Comparison of ENCODE assay signal across 8 cellular contexts in genomic region chr15:101006931-101007687, GRCh38.
DNase-seq lines count a peak whose midpoint lies in the region; ATAC-seq and TF ChIP-seq lines count a peak whose summit lies in the region.

No MANE protein-coding gene starts in this region.

- H3K4me1 ChIP-seq in iPS-18a (ENCODE audit: control insufficient read depth, low read depth, low read length) (peaks cover 10% of the 10 kb centered on the region), skeletal muscle satellite cell (ENCODE audit: control insufficient read depth, insufficient read depth, low read length) (peaks cover 11% of the 10 kb centered on the region)

- no peaks in the 10 kb centered on the region for H3K36me3 ChIP-seq in brain microvascular endothelial cell (replicated peaks)
- H3K36me3 ChIP-seq in iPS-18a (ENCODE audit: control insufficient read depth, low read depth, low read length) = no peaks in the 10 kb centered on the region
- H3K36me3 ChIP-seq in skeletal muscle satellite cell (ENCODE audit: insufficient read depth, low read length) = no peaks in the 10 kb centered on the region

- H3K27ac ChIP-seq in brain microvascular endothelial cell (no peak overlapping the region), iPS-18a (ENCODE audit: low read length) (no peak overlapping the region)

- H3K9me3 ChIP-seq in iPS-18a (ENCODE audit: control insufficient read depth, low read depth, low read length) = no peaks in the 10 kb centered on the region
- H3K9me3 ChIP-seq in skeletal muscle satellite cell (replicated peaks; ENCODE audit: low read length) = peaks cover 3% of the 10 kb centered on the region

- H3K4me3 ChIP-seq in HFF-Myc (replicated peaks; ENCODE audit: low read depth, low read length) (no peak overlapping the region), brain microvascular endothelial cell (ENCODE audit: low read depth, low read length) (no peak overlapping the region), iPS-18a (ENCODE audit: low read length) (peak overlapping the region; percentile 59), skeletal muscle satellite cell (ENCODE audit: low read length) (no peak overlapping the region)

- no peaks in the 10 kb centered on the region for H3K27me3 ChIP-seq in brain microvascular endothelial cell (replicated peaks)
- H3K27me3 ChIP-seq in iPS-18a (ENCODE audit: control insufficient read depth, insufficient read depth, low read length) = peaks cover 13% of the 10 kb centered on the region
- H3K27me3 ChIP-seq in skeletal muscle satellite cell (ENCODE audit: control insufficient read depth, insufficient read depth, low read length) = no peaks in the 10 kb centered on the region

- in situ Hi-C loops in brain microvascular endothelial cell (cut with HindIII; ENCODE audit: low pct_ligation_motif_present, low sequenced_read_pairs) = no loop called here

- TF ChIP-seq CTCF in HFF-Myc (IDR thresholded peaks at IDR 0.05; ENCODE audit: low read depth, low read length, missing control alignments) (peak; percentile 89), brain microvascular endothelial cell (IDR thresholded peaks at IDR 0.05; ENCODE audit: low read depth, low read length, missing control alignments) (peak; percentile 91)

- H3K9ac ChIP-seq in iPS-18a (ENCODE audit: low read length) (no peak overlapping the region), skeletal muscle satellite cell (ENCODE audit: low read depth, low read length) (no peak overlapping the region)

- no peak for ATAC-seq in HG03175 (IDR thresholded peaks at IDR 0.05; ENCODE audit: unreplicated experiment)

- DNase-seq in DMS79 treated with DMSO at 0.1 percent for 48 hours (lab: John Stamatoyannopoulos, UW) = peak; percentile 23
- DNase-seq in HFF-Myc (ENCODE audit: extremely low read depth, low read depth) = peak; percentile 62
- DNase-seq in NCI-H2107 (lab: John Stamatoyannopoulos, UW) = peak; percentile 28
- DNase-seq in UCSD-AML1 (lab: John Stamatoyannopoulos, UW; ENCODE audit: unreplicated experiment) = peak; percentile 74
- DNase-seq in brain microvascular endothelial cell = peak; percentile 74

- H3K4me2 ChIP-seq in skeletal muscle satellite cell (ENCODE audit: low read length) = peak overlapping the region; percentile 46

Comparison
In these comparisons a context has a peak if more than half of its experiments do, and no peak if none do; other contexts are left out.
1. DNase-seq: peak in every context shown above with its lines; median percentile 74 in UCSD-AML1; 74 in brain microvascular endothelial cell; 62 in HFF-Myc; 28 in NCI-H2107; 23 in DMS79 treated with DMSO at 0.1 percent for 48 hours.